ENCODE assay signal across 14 cellular contexts in genomic region chr20:10644458-10645204, GRCh38. TPM values are rescaled to one million over a fixed set of nuclear protein-coding genes. Genes with fewer than 3 reads are reported as not detected.
DNase-seq lines count a peak whose midpoint lies in the region; ATAC-seq and TF ChIP-seq lines count a peak whose summit lies in the region.
"Had no signal": no experiment of that assay in that cellular context is flagged by ENCODE, and none has a peak within 500 bp of the region (broad histone marks: within the 10 kb centered on the region; RNA-seq: fewer than 3 reads in every experiment).

No MANE protein-coding gene starts in this region.

- peak overlapping the region; percentile 99 for H3K27ac ChIP-seq in tibial artery
- H3K27ac ChIP-seq: A549, HL-60 had no signal

- TF ChIP-seq CTCF in tibial artery (IDR thresholded peaks at IDR 0.05) (no peak), foreskin fibroblast (IDR thresholded peaks at IDR 0.05; ENCODE audit: low read depth, low read length) (no peak)

- peaks cover 97 to 99% (median 98%) of the 10 kb centered on the region in 3 donors for H3K36me3 ChIP-seq in tibial artery

- H3K27me3 Mint-ChIP-seq in activated naive CD8-positive, alpha-beta T cell treated with anti-CD3 and anti-CD28 coated beads, Interleukin-2, amount 10 ng/mL, durations not matched to agents 7 days and 5 days, result no peaks in the 10 kb centered on the region
- H3K27me3 Mint-ChIP-seq in activated naive CD8-positive, alpha-beta T cell treated with anti-CD3 and anti-CD28 coated beads for 36 hours, result peaks cover 8% of the 10 kb centered on the region
- H3K27me3 Mint-ChIP-seq in activated CD8-positive, alpha-beta T cell treated with anti-CD3 and anti-CD28 coated beads, Interleukin-2, amount 10 ng/mL, durations not matched to agents 7 days and 5 days (ENCODE audit: low read depth), result no peaks in the 10 kb centered on the region

- POLR2A ChIA-PET in activated naive CD8-positive, alpha-beta T cell treated with anti-CD3 and anti-CD28 coated beads, Interleukin-2, amount 10 ng/mL, durations not matched to agents 7 days and 5 days (lab: Charles Lee), result no interaction called here
- POLR2A ChIA-PET in activated CD8-positive, alpha-beta T cell treated with anti-CD3 and anti-CD28 coated beads, Interleukin-2, amount 10 ng/mL, durations not matched to agents 7 days and 5 days (lab: Charles Lee), result interaction anchor here (0.6 kb wide), 1 partner anchor 23 kb away, joined by 3 read pairs; no protein-coding TSS in a partner anchor

- no peak overlapping the region for H3K4me3 ChIP-seq in tibial artery
- H3K4me3 ChIP-seq in foreskin fibroblast (ENCODE audit: low read depth in 1 of 2, low read length in 2 of 2), result no peak overlapping the region
- H3K4me3 ChIP-seq: A549 had no signal

- no peaks in the 10 kb centered on the region for H3K27me3 ChIP-seq in tibial artery

- CTCF ChIA-PET in activated CD8-positive, alpha-beta T cell treated with anti-CD3 and anti-CD28 coated beads, Interleukin-2, amount 10 ng/mL, durations not matched to agents 7 days and 5 days (lab: Charles Lee), result interaction anchor here (1.1 kb wide), 1 partner anchor 33 kb away, joined by 3 read pairs; no protein-coding TSS in a partner anchor

- no peak overlapping the region for H3K27ac Mint-ChIP-seq in activated naive CD8-positive, alpha-beta T cell treated with anti-CD3 and anti-CD28 coated beads, Interleukin-2, amount 10 ng/mL, durations not matched to agents 7 days and 5 days
- H3K27ac Mint-ChIP-seq in activated naive CD8-positive, alpha-beta T cell treated with anti-CD3 and anti-CD28 coated beads for 36 hours, result no peak overlapping the region
- peak overlapping the region; percentile 35 for H3K27ac Mint-ChIP-seq in activated CD8-positive, alpha-beta T cell treated with anti-CD3 and anti-CD28 coated beads, Interleukin-2, amount 10 ng/mL, durations not matched to agents 7 days and 5 days

- H3K4me1 Mint-ChIP-seq in activated naive CD8-positive, alpha-beta T cell treated with anti-CD3 and anti-CD28 coated beads, Interleukin-2, amount 10 ng/mL, durations not matched to agents 7 days and 5 days, result peaks cover 8% of the 10 kb centered on the region
- peaks cover 2% of the 10 kb centered on the region for H3K4me1 Mint-ChIP-seq in activated naive CD8-positive, alpha-beta T cell treated with anti-CD3 and anti-CD28 coated beads for 36 hours
- peaks cover 8% of the 10 kb centered on the region for H3K4me1 Mint-ChIP-seq in activated CD8-positive, alpha-beta T cell treated with anti-CD3 and anti-CD28 coated beads, Interleukin-2, amount 10 ng/mL, durations not matched to agents 7 days and 5 days (ENCODE audit: low read depth)

- H3K9me3 ChIP-seq in tibial artery, result no peaks in the 10 kb centered on the region
- H3K9me3 ChIP-seq: A549 had no signal

- H3K4me3 Mint-ChIP-seq in activated naive CD8-positive, alpha-beta T cell treated with anti-CD3 and anti-CD28 coated beads, Interleukin-2, amount 10 ng/mL, durations not matched to agents 7 days and 5 days, result peak overlapping the region; percentile 14
- no peak overlapping the region for H3K4me3 Mint-ChIP-seq in activated naive CD8-positive, alpha-beta T cell treated with anti-CD3 and anti-CD28 coated beads for 36 hours
- H3K4me3 Mint-ChIP-seq in activated CD8-positive, alpha-beta T cell treated with anti-CD3 and anti-CD28 coated beads, Interleukin-2, amount 10 ng/mL, durations not matched to agents 7 days and 5 days, result no peak overlapping the region

- ATAC-seq in activated naive CD8-positive, alpha-beta T cell treated with anti-CD3 and anti-CD28 coated beads, Interleukin-2, amount 10 ng/mL, durations not matched to agents 7 days and 5 days (ENCODE audit: low read depth), result no peak
- ATAC-seq in HG02973 (IDR thresholded peaks at IDR 0.05; ENCODE audit: unreplicated experiment) (peak; percentile 50), HG03045 (IDR thresholded peaks at IDR 0.05; ENCODE audit: unreplicated experiment) (no peak)
- ATAC-seq in activated CD8-positive, alpha-beta T cell treated with anti-CD3 and anti-CD28 coated beads, Interleukin-2, amount 10 ng/mL, durations not matched to agents 7 days and 5 days, result no peak
- ATAC-seq: A549 had no signal

- intact Hi-C loops in tibial artery (cut with DNase I; ENCODE audit: low total_unique reads), result loop anchor here (5.0 kb wide), 1 partner anchor 87 kb away; no protein-coding TSS in a partner anchor

- no peaks in the 10 kb centered on the region for H3K9me3 Mint-ChIP-seq in activated naive CD8-positive, alpha-beta T cell treated with anti-CD3 and anti-CD28 coated beads, Interleukin-2, amount 10 ng/mL, durations not matched to agents 7 days and 5 days
- no peaks in the 10 kb centered on the region for H3K9me3 Mint-ChIP-seq in activated naive CD8-positive, alpha-beta T cell treated with anti-CD3 and anti-CD28 coated beads for 36 hours
- H3K9me3 Mint-ChIP-seq in activated CD8-positive, alpha-beta T cell treated with anti-CD3 and anti-CD28 coated beads, Interleukin-2, amount 10 ng/mL, durations not matched to agents 7 days and 5 days (ENCODE audit: insufficient read depth), result no peaks in the 10 kb centered on the region

- H3K4me1 ChIP-seq in tibial artery, result peaks cover 0 to 100% (median 71%) of the 10 kb centered on the region in 4 donors

- no peak for DNase-seq in activated naive CD8-positive, alpha-beta T cell treated with anti-CD3 and anti-CD28 coated beads, Interleukin-2, amount 10 ng/mL, durations not matched to agents 7 days and 5 days
- no peak for DNase-seq in activated naive CD8-positive, alpha-beta T cell treated with anti-CD3 and anti-CD28 coated beads for 36 hours
- DNase-seq in activated CD8-positive, alpha-beta T cell treated with anti-CD3 and anti-CD28 coated beads, Interleukin-2, amount 10 ng/mL, durations not matched to agents 7 days and 5 days, result no peak
- peak in 1 of 2 donors; percentile 16 for DNase-seq in tibial artery
- no peak for DNase-seq in foreskin fibroblast
- no peak for DNase-seq in hypothalamus (lab: John Stamatoyannopoulos, UW)
- DNase-seq: activated effector memory CD4-positive, alpha-beta T cell treated with Interleukin-2 at 50 U/mL for 16 hours; occipital lobe; stimulated activated CD4-positive, alpha-beta T cell treated with anti-CD3 and anti-CD28 coated beads, Interleukin-4, amount 100 ng/mL, for 24 hours; substantia nigra had no signal

- H3K36me3 Mint-ChIP-seq in activated naive CD8-positive, alpha-beta T cell treated with anti-CD3 and anti-CD28 coated beads, Interleukin-2, amount 10 ng/mL, durations not matched to agents 7 days and 5 days, result peaks cover 6% of the 10 kb centered on the region
- H3K36me3 Mint-ChIP-seq in activated naive CD8-positive, alpha-beta T cell treated with anti-CD3 and anti-CD28 coated beads for 36 hours, result no peaks in the 10 kb centered on the region
- H3K36me3 Mint-ChIP-seq in activated CD8-positive, alpha-beta T cell treated with anti-CD3 and anti-CD28 coated beads, Interleukin-2, amount 10 ng/mL, durations not matched to agents 7 days and 5 days (ENCODE audit: low read depth), result peaks cover 8% of the 10 kb centered on the region

RNA-seq across cellular contexts. Expression of gene JAG1, which starts 29.2 kb away (rescaled TPM):
- total RNA-seq in activated naive CD8-positive, alpha-beta T cell treated with anti-CD3 and anti-CD28 coated beads, Interleukin-2, amount 10 ng/mL, durations not matched to agents 7 days and 5 days, result under 1 TPM; 0.28 to 0.89 TPM
- total RNA-seq in activated naive CD8-positive, alpha-beta T cell treated with anti-CD3 and anti-CD28 coated beads for 36 hours, result under 1 TPM in 1 of 2 experiments, not detected in 1; 0.19 TPM
- total RNA-seq in activated CD8-positive, alpha-beta T cell treated with anti-CD3 and anti-CD28 coated beads, Interleukin-2, amount 10 ng/mL, durations not matched to agents 7 days and 5 days, result under 1 TPM; 0.16 to 0.34 TPM
